18 cellular contexts compared by ENCODE assay signal in the genomic region with DNA sequence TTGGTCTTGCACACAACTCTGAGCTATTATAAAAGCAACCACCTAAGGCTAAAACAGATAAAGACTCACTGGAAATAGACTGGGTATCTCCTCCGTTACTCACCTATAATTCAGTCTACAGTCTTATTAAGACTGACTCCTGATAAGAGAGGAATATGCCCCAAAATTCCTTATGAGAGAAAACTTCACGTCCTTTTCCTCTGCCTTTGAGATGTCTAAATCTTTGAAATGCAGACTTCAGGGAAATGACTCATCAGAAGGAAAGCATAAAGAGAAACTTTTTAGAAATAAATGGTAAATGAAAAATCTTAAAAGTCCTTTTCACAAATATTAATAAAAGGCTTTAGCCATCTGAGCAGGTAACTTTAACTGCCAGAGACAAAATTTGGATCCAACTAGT.
DNase-seq lines count a peak whose midpoint lies in the region; ATAC-seq, FAIRE-seq and TF ChIP-seq lines count a peak whose summit lies in the region.
"Had no signal": no experiment of that assay in that cellular context is flagged by ENCODE, and none has a peak within 500 bp of the region (broad histone marks: within the 10 kb centered on the region; RNA-seq: fewer than 3 reads in every experiment).

No MANE protein-coding gene starts in this region.

- H3K18ac ChIP-seq in neuronal stem cell (ENCODE audit: low read length) = no peak overlapping the region

- CTCF ChIA-PET in A549 (lab: Yijun Ruan, JAX) = interaction anchor here (1.4 kb wide), 1 partner anchor 144 kb away, joined by 3 read pairs; no protein-coding TSS in a partner anchor

- ATAC-seq in A549 (no peak), HG03354 (IDR thresholded peaks at IDR 0.05; ENCODE audit: poor library complexity, severe bottlenecking, unreplicated experiment) (no peak)
- ATAC-seq: GM23338 had no signal

- TF ChIP-seq CTCF in A549 (IDR thresholded peaks at IDR 0.05) = no peak

- DNase-seq in A549 (ENCODE audit: low read depth in 1 of 2, low spot score in 1 of 2) (no peak), adipocyte (ENCODE audit: low read depth) (peak; percentile 21), dermis blood vessel endothelial cell (peak; percentile 41), neuronal stem cell (ENCODE audit: low spot score) (no peak), activated T-cell treated with anti-CD3 and anti-CD28 coated beads for 4 hours (no peak), HTR-8/SVneo (ENCODE audit: insufficient read length, low spot score) (no peak), iPS-NIHi11 (ENCODE audit: low spot score) (no peak)
- DNase-seq: CD4-positive, alpha-beta memory T cell; DMS153; DMS79; GDM1 had no signal

- POLR2A ChIA-PET in A549 (lab: Yijun Ruan, JAX) = no interaction called here

- no peak for TF ChIP-seq RAD21 in A549 (conservative IDR thresholded peaks at IDR 0.05 in 1 of 2, IDR thresholded peaks at IDR 0.05 in 1 of 2)

- 31% methylated on average over 2 of the region's 2 CpGs for WGBS in A549 (ENCODE audit: missing lambda C conversion rate)
- no CpG with 5 or more reads among the region's 2 CpGs for WGBS in neuronal stem cell (ENCODE audit: extremely low coverage in 2 of 2, insufficient read length in 2 of 2, insufficient replicate concordance in 1 of 2), 2 donors

- FAIRE-seq in A549 (lab: Jason Lieb, UNC) (no peak), HTR-8/SVneo (lab: Jason Lieb, UNC) (no peak)
- FAIRE-seq: GM12892, GM18507, H54 had no signal

- peak overlapping the region; percentile 10 to 31; a peak in 1 of 6 replicates for H3K27ac ChIP-seq in A549
- no peak overlapping the region for H3K27ac ChIP-seq in neuronal stem cell (replicated peaks; ENCODE audit: low read length)
- H3K27ac ChIP-seq: 22Rv1, BLaER1 had no signal

- H3K4ac ChIP-seq in neuronal stem cell (ENCODE audit: low read length) = no peak overlapping the region

- H3K79me1 ChIP-seq in neuronal stem cell (ENCODE audit: low read depth, low read length) = no peaks in the 10 kb centered on the region

- no peak overlapping the region for H3K14ac ChIP-seq in neuronal stem cell (ENCODE audit: low read length)

- no peak overlapping the region for H2BK12ac ChIP-seq in neuronal stem cell (ENCODE audit: low read length)

- H2BK120ac ChIP-seq in neuronal stem cell (ENCODE audit: low read depth, low read length) = no peak overlapping the region

- H3K9me3 ChIP-seq in A549 = no peaks in the 10 kb centered on the region
- peaks cover 9% of the 10 kb centered on the region for H3K9me3 ChIP-seq in adipocyte (ENCODE audit: control insufficient read depth, low read length)
- no peaks in the 10 kb centered on the region for H3K9me3 ChIP-seq in neuronal stem cell (replicated peaks in 1 of 2; ENCODE audit: control insufficient read depth in 2 of 2, insufficient read depth in 1 of 2, low read depth in 1 of 2, low read length in 2 of 2)
- H3K9me3 ChIP-seq: BLaER1 had no signal

- H3K4me1 ChIP-seq in A549 = peaks cover 8% of the 10 kb centered on the region; the same call in 2 of the 3 replicates
- H3K4me1 ChIP-seq in adipocyte (ENCODE audit: control insufficient read depth, insufficient read depth, low read length) = peaks cover 6% of the 10 kb centered on the region
- H3K4me1 ChIP-seq in neuronal stem cell (ENCODE audit: control insufficient read depth in 2 of 2, insufficient read depth in 1 of 2, low read depth in 1 of 2, low read length in 2 of 2) = no peaks in the 10 kb centered on the region
- H3K4me1 ChIP-seq: BLaER1 had no signal

- H4K91ac ChIP-seq in neuronal stem cell (ENCODE audit: low read depth, low read length, poor library complexity) = no peak overlapping the region

- H3K4me2 ChIP-seq in A549 (peak overlapping the region; percentile 26; the same call in 2 of the 3 replicates), neuronal stem cell (ENCODE audit: insufficient read depth, low read length, poor library complexity, severe bottlenecking) (no peak overlapping the region)
- H3K4me2 ChIP-seq: BLaER1, GM23338 had no signal

- TF ChIP-seq EP300 in A549 (IDR thresholded peaks at IDR 0.05) = no peak

- H2AFZ ChIP-seq in neuronal stem cell (ENCODE audit: low read length) = peak overlapping the region; percentile 10
- H2AFZ ChIP-seq: GM23338 had no signal

- H2BK5ac ChIP-seq in neuronal stem cell (ENCODE audit: low read length) = no peak overlapping the region

- H3K27me3 ChIP-seq in adipocyte (replicated peaks; ENCODE audit: control insufficient read depth, insufficient read depth, low read length) (peaks cover 7% of the 10 kb centered on the region), neuronal stem cell (ENCODE audit: control insufficient read depth in 3 of 3, insufficient read depth in 3 of 3, low read depth in 1 of 3, low read length in 3 of 3) (no peaks in the 10 kb centered on the region)
- H3K27me3 ChIP-seq: BLaER1 had no signal

- no peak overlapping the region for H4K8ac ChIP-seq in neuronal stem cell (ENCODE audit: low read depth, low read length)

- no peak overlapping the region for H3K23ac ChIP-seq in neuronal stem cell (ENCODE audit: low read depth, low read length, poor library complexity)

- TF ChIP-seq POLR2A in A549 (IDR thresholded peaks at IDR 0.05; ENCODE audit: low read length) = no peak

- no peak overlapping the region for H2AK5ac ChIP-seq in neuronal stem cell (ENCODE audit: low read depth, low read length)

- no peaks in the 10 kb centered on the region for H3K36me3 ChIP-seq in adipocyte (ENCODE audit: control insufficient read depth, insufficient read depth, low read length, severe bottlenecking)
- H3K36me3 ChIP-seq in neuronal stem cell (replicated peaks in 1 of 2; ENCODE audit: control insufficient read depth in 2 of 2, insufficient read depth in 2 of 2, low read length in 2 of 2) = no peaks in the 10 kb centered on the region
- H3K36me3 ChIP-seq: BLaER1 had no signal

- H3K4me3 ChIP-seq in A549 (no peak overlapping the region), adipocyte (ENCODE audit: low read length) (no peak overlapping the region), neuronal stem cell (ENCODE audit: low read length in 2 of 2) (no peak overlapping the region)
- H3K4me3 ChIP-seq: BLaER1, GM23338 had no signal

- no peak overlapping the region for H2BK15ac ChIP-seq in neuronal stem cell (ENCODE audit: low read length)

- no peak overlapping the region for H3K9ac ChIP-seq in adipocyte (ENCODE audit: low read length)
- H3K9ac ChIP-seq in neuronal stem cell (ENCODE audit: low read depth, low read length, poor library complexity) = no peak overlapping the region
- H3K9ac ChIP-seq: BLaER1 had no signal

TF ChIP-seq in A549, 52 proteins besides CTCF, POLR2A, EP300 and RAD21:
- no peak for TF ChIP-seq JUNB (IDR thresholded peaks at IDR 0.05)
- no peak for TF ChIP-seq FOSL2 (IDR thresholded peaks at IDR 0.05)
- TF ChIP-seq FOSL2 (CRISPR knock-in tag; IDR thresholded peaks at IDR 0.05) = 0 out of 2 replicates have a peak, but pooled peaks have one; percentile 38

Comparison
In these comparisons a context has a peak if more than half of its experiments do, and no peak if none do; other contexts are left out.
1. DNase-seq: peak in adipocyte (single experiment) and dermis blood vessel endothelial cell (single experiment); none in A549 (0 of 2), neuronal stem cell (single experiment), activated T-cell treated with anti-CD3 and anti-CD28 coated beads for 4 hours (single experiment), HTR-8/SVneo (single experiment) and iPS-NIHi11 (single experiment).